ENCODE assay signal across 8 cellular contexts in the genomic region with DNA sequence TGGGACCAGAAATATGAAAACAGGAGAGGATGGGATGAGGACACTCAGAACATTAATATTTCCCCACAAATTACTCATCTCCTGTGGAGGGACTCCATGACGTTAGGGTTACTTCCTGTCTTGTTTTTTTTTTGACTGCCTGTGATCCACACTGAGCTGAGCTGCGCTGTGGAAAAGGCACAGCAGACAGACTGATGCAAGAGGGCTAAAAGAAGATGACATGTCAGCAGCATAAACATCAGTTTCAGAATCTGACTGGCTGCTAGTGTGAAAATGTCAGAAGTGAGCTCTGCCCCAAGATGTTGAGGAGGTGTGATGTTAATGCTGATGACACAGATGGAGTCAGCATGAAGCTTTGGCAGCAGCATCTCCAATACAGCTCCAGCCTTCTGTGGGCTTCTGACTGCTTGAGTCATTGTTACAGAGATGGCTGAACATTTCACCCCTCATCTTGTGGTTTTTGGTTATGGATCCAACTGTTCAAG.
DNase-seq lines count a peak whose midpoint lies in the region; ATAC-seq and TF ChIP-seq lines count a peak whose summit lies in the region.

No MANE protein-coding gene starts in this region.

- no peak overlapping the region for H3K9ac ChIP-seq in mesendoderm (ENCODE audit: low read length)

- no peak overlapping the region for H3K4me2 ChIP-seq in mesendoderm (ENCODE audit: low read length)

- no peak overlapping the region for H4K5ac ChIP-seq in mesendoderm (ENCODE audit: low read length)

- no peak overlapping the region for H3K23ac ChIP-seq in mesendoderm (ENCODE audit: low read length)

- H3K9me3 ChIP-seq in psoas muscle (peaks cover 20% of the 10 kb centered on the region), stomach (peaks cover 5 to 17% (median 11%) of the 10 kb centered on the region in 4 donors)

- H3K27ac ChIP-seq in RWPE1 = no peak overlapping the region; the same call in 1 of the 2 replicates
- H3K27ac ChIP-seq in psoas muscle = no peak overlapping the region
- H3K27ac ChIP-seq in stomach = peak overlapping the region in 1 of 5 donors; percentile 19
- no peak overlapping the region for H3K27ac ChIP-seq in mesendoderm (ENCODE audit: low read depth, low read length)

- H3K56ac ChIP-seq in mesendoderm (ENCODE audit: low read length) = no peak overlapping the region

- no peaks in the 10 kb centered on the region for H3K36me3 ChIP-seq in psoas muscle (ENCODE audit: insufficient read depth in 1 of 2, low read depth in 1 of 2)
- no peaks in the 10 kb centered on the region for H3K36me3 ChIP-seq in stomach
- H3K36me3 ChIP-seq in mesendoderm (ENCODE audit: control insufficient read depth, insufficient read depth, low read length) = no peaks in the 10 kb centered on the region

- no peak overlapping the region for H3K4ac ChIP-seq in mesendoderm (ENCODE audit: low read depth, low read length)

- H3K79me1 ChIP-seq in mesendoderm (ENCODE audit: low read length) = no peaks in the 10 kb centered on the region

- H3K4me3 ChIP-seq in fibroblast of pulmonary artery (replicated peaks; ENCODE audit: low read depth, low read length) = no peak overlapping the region
- H3K4me3 ChIP-seq in psoas muscle = no peak overlapping the region
- no peak overlapping the region for H3K4me3 ChIP-seq in stomach
- no peak overlapping the region for H3K4me3 ChIP-seq in mesendoderm (ENCODE audit: low read length)

- peak; percentile 61 to 81 (median 78) for ATAC-seq in psoas muscle

- 30 to 34% (median 31%) methylated on average over 2 of the region's 2 CpGs for WGBS in psoas muscle, 3 donors
- WGBS in stomach, 5 donors = 35 to 51% (median 47%) methylated on average over 2 of the region's 2 CpGs
- no CpG with 5 or more reads among the region's 2 CpGs for WGBS in mesendoderm (ENCODE audit: extremely low coverage, insufficient coverage, low lambda C conversion rate)

- no peak for TF ChIP-seq CTCF in RWPE1 (conservative IDR thresholded peaks at IDR 0.05; ENCODE audit: low read depth)
- TF ChIP-seq CTCF in fibroblast of pulmonary artery (IDR thresholded peaks at IDR 0.05; ENCODE audit: low read length, missing control alignments) = no peak
- TF ChIP-seq CTCF in psoas muscle (IDR thresholded peaks at IDR 0.05) = no peak
- no peak for TF ChIP-seq CTCF in stomach (IDR thresholded peaks at IDR 0.05)

- H3K27me3 ChIP-seq in psoas muscle (ENCODE audit: insufficient read depth in 3 of 3, low read length in 2 of 3) = no peaks in the 10 kb centered on the region
- no peaks in the 10 kb centered on the region for H3K27me3 ChIP-seq in stomach
- H3K27me3 ChIP-seq in mesendoderm (ENCODE audit: insufficient read depth, low read length, poor library complexity) = no peaks in the 10 kb centered on the region

- H2BK15ac ChIP-seq in mesendoderm (replicated peaks; ENCODE audit: low read depth) = no peak overlapping the region

- no peak overlapping the region for H2BK120ac ChIP-seq in mesendoderm (ENCODE audit: low read depth, low read length)

- H3K18ac ChIP-seq in mesendoderm (ENCODE audit: low read length) = no peak overlapping the region

- H2AK5ac ChIP-seq in mesendoderm (ENCODE audit: low read length) = no peak overlapping the region

- peak; percentile 99 for DNase-seq in GM04503 (ENCODE audit: low read depth)
- DNase-seq in RWPE1 (ENCODE audit: low spot score) = peak; percentile 48
- peak; percentile 97 for DNase-seq in fibroblast of pulmonary artery (ENCODE audit: low read depth)
- DNase-seq in psoas muscle = peak; percentile 32 to 52
- no peak for DNase-seq in effector CD8-positive, alpha-beta T cell (lab: John Stamatoyannopoulos, UW)
- DNase-seq in SKM-1 (lab: John Stamatoyannopoulos, UW; ENCODE audit: unreplicated experiment) = no peak
- no peak for DNase-seq in stomach
- DNase-seq in mesendoderm = no peak

- no peak for TF ChIP-seq POLR2A in stomach (IDR thresholded peaks at IDR 0.05)

- no peaks in the 10 kb centered on the region for H3K4me1 ChIP-seq in psoas muscle
- no peaks in the 10 kb centered on the region for H3K4me1 ChIP-seq in stomach
- no peaks in the 10 kb centered on the region for H3K4me1 ChIP-seq in mesendoderm (ENCODE audit: control insufficient read depth, low read depth, low read length)

- no peak overlapping the region for H2BK5ac ChIP-seq in mesendoderm (ENCODE audit: low read length)

- H4K8ac ChIP-seq in mesendoderm (ENCODE audit: low read depth, low read length) = no peak overlapping the region

- TF ChIP-seq EP300 in stomach (IDR thresholded peaks at IDR 0.05) = no peak

- intact Hi-C loops in psoas muscle (cut with DNase I) = no loop called here
- intact Hi-C loops in stomach (cut with DNase I; ENCODE audit: low total_unique reads) = no loop called here

- CTCF ChIA-PET in RWPE1 (lab: Yijun Ruan, JAX) = interaction anchor here (0.6 kb wide), 1 partner anchor 131 kb away, joined by 3 read pairs; no protein-coding TSS in a partner anchor

- POLR2A ChIA-PET in RWPE1 (lab: Yijun Ruan, JAX; ENCODE audit: low non-redundant PET) = no interaction called here

- H3K79me2 ChIP-seq in mesendoderm (ENCODE audit: control insufficient read depth, insufficient read depth, low read length) = no peaks in the 10 kb centered on the region

Comparison
In these comparisons a context has a peak if more than half of its experiments do, and no peak if none do; other contexts are left out.
1. DNase-seq: peak in GM04503 (single experiment), RWPE1 (single experiment), fibroblast of pulmonary artery (single experiment) and psoas muscle (2 of 2); none in effector CD8-positive, alpha-beta T cell (single experiment), SKM-1 (single experiment), stomach (single experiment) and mesendoderm (single experiment).